9 cellular contexts compared by ENCODE assay signal in genomic region chr7:38335123-38335489, GRCh38.
DNase-seq lines count a peak whose midpoint lies in the region; ATAC-seq and TF ChIP-seq lines count a peak whose summit lies in the region.
"Had no signal": no experiment of that assay in that cellular context is flagged by ENCODE, and none has a peak within 500 bp of the region (broad histone marks: within the 10 kb centered on the region; RNA-seq: fewer than 3 reads in every experiment).

No MANE protein-coding gene starts in this region.

- POLR2A ChIA-PET in T-cell (lab: Charles Lee), result interaction anchor here (0.5 to 1.1 kb wide), 2 partner anchors 36 to 74 kb away, joined by 4 to 5 read pairs; no protein-coding TSS in a partner anchor

- no peaks in the 10 kb centered on the region for H3K36me3 ChIP-seq in hepatocyte (replicated peaks; ENCODE audit: insufficient read depth, low read depth)
- H3K36me3 ChIP-seq in upper lobe of right lung, result no peaks in the 10 kb centered on the region
- no peaks in the 10 kb centered on the region for H3K36me3 ChIP-seq in endodermal cell (ENCODE audit: control insufficient read depth, insufficient read depth, low read length)

- H3K4me1 ChIP-seq in hepatocyte (ENCODE audit: insufficient read depth), result peaks cover 7% of the 10 kb centered on the region
- H3K4me1 ChIP-seq in upper lobe of right lung, result no peaks in the 10 kb centered on the region
- peaks cover 4% of the 10 kb centered on the region for H3K4me1 ChIP-seq in endodermal cell (ENCODE audit: control insufficient read depth, insufficient read depth, low read length)

- H3K27me3 ChIP-seq in hepatocyte, result no peaks in the 10 kb centered on the region
- H3K27me3 ChIP-seq in upper lobe of right lung, result no peaks in the 10 kb centered on the region
- no peaks in the 10 kb centered on the region for H3K27me3 ChIP-seq in endodermal cell (ENCODE audit: control insufficient read depth, insufficient read depth, low read length, poor library complexity, severe bottlenecking)

- H3K27me3 Mint-ChIP-seq in activated naive CD4-positive, alpha-beta T cell treated with anti-CD3 and anti-CD28 coated beads, Interleukin-2, amount 50 U/mL, for 24 hours, result no peaks in the 10 kb centered on the region
- H3K27me3 Mint-ChIP-seq in T-cell, result no peaks in the 10 kb centered on the region
- H3K27me3 Mint-ChIP-seq in endodermal cell (ENCODE audit: insufficient read depth), result peaks cover 7% of the 10 kb centered on the region

- CTCF ChIA-PET in T-cell (lab: Charles Lee), result interaction anchor here (0.5 to 4.8 kb wide), 50 partner anchors 8 to 1646 kb away, joined by 3 to 173 read pairs (median 6); partner anchors contain the start of genes ELMO1 (in 1 of the 2), STARD3NL (in 1 of the 2) and TARP (in 1 of the 2)

- H2AFZ ChIP-seq in hepatocyte, result no peak overlapping the region

- 80% methylated on average over 2 of the region's 2 CpGs for WGBS in hepatocyte (ENCODE audit: low lambda C conversion rate, missing lambda C conversion rate)
- 95 to 100% methylated on average over 1 to 2 of the region's 2 CpGs for WGBS in endodermal cell (ENCODE audit: insufficient coverage in 1 of 2, insufficient read length in 1 of 2), 2 experiments

- no peaks in the 10 kb centered on the region for H3K9me3 Mint-ChIP-seq in activated naive CD4-positive, alpha-beta T cell treated with anti-CD3 and anti-CD28 coated beads, Interleukin-2, amount 50 U/mL, for 24 hours
- H3K9me3 Mint-ChIP-seq in T-cell (no peaks in the 10 kb centered on the region), endodermal cell (no peaks in the 10 kb centered on the region)

- H3K27ac ChIP-seq in hepatocyte (peak overlapping the region; percentile 73), upper lobe of right lung (peak overlapping the region; percentile 53), endodermal cell (ENCODE audit: low read depth, low read length) (no peak overlapping the region)
- H3K27ac ChIP-seq: SK-N-MC had no signal

- TF ChIP-seq CTCF in hepatocyte (IDR thresholded peaks at IDR 0.05; ENCODE audit: poor library complexity), result no peak
- TF ChIP-seq CTCF in upper lobe of right lung (IDR thresholded peaks at IDR 0.05), result no peak
- TF ChIP-seq CTCF in endodermal cell (conservative IDR thresholded peaks at IDR 0.05), result no peak

- no peaks in the 10 kb centered on the region for H3K9me2 ChIP-seq in hepatocyte (replicated peaks; ENCODE audit: insufficient read depth)

- H4K20me1 ChIP-seq in hepatocyte (ENCODE audit: insufficient read depth, poor library complexity, severe bottlenecking), result no peaks in the 10 kb centered on the region

- no peak overlapping the region for H3K9ac ChIP-seq in endodermal cell (ENCODE audit: extremely low read depth, low read length, poor library complexity, severe bottlenecking)

- H3K36me3 Mint-ChIP-seq in activated naive CD4-positive, alpha-beta T cell treated with anti-CD3 and anti-CD28 coated beads, Interleukin-2, amount 50 U/mL, for 24 hours, result no peaks in the 10 kb centered on the region
- H3K36me3 Mint-ChIP-seq in T-cell, result no peaks in the 10 kb centered on the region
- peaks cover 2% of the 10 kb centered on the region for H3K36me3 Mint-ChIP-seq in endodermal cell (ENCODE audit: low read depth)

- H3K4me1 Mint-ChIP-seq in activated naive CD4-positive, alpha-beta T cell treated with anti-CD3 and anti-CD28 coated beads, Interleukin-2, amount 50 U/mL, for 24 hours, result peaks cover 42% of the 10 kb centered on the region
- peaks cover 42 to 57% (median 50%) of the 10 kb centered on the region in 3 donors for H3K4me1 Mint-ChIP-seq in T-cell
- peaks cover 38% of the 10 kb centered on the region for H3K4me1 Mint-ChIP-seq in endodermal cell

- no peak for DNase-seq in activated naive CD4-positive, alpha-beta T cell (lab: John Stamatoyannopoulos, UW)
- DNase-seq in T-cell (no peak), hepatocyte (ENCODE audit: low spot score) (no peak), upper lobe of right lung (no peak), endodermal cell (no peak), HuH-7.5 (ENCODE audit: low spot score) (no peak), COLO829 (ENCODE audit: low spot score) (no peak)

- H3K4me2 ChIP-seq in hepatocyte, result no peak overlapping the region

- H3K27ac Mint-ChIP-seq in activated naive CD4-positive, alpha-beta T cell treated with anti-CD3 and anti-CD28 coated beads, Interleukin-2, amount 50 U/mL, for 24 hours, result peak overlapping the region; percentile 41
- H3K27ac Mint-ChIP-seq in T-cell, result peak overlapping the region; percentile 87 to 95
- H3K27ac Mint-ChIP-seq in endodermal cell, result no peak overlapping the region

- H3K4me3 ChIP-seq in hepatocyte (no peak overlapping the region), upper lobe of right lung (peak overlapping the region; percentile 19), endodermal cell (ENCODE audit: low read length) (no peak overlapping the region)
- H3K4me3 ChIP-seq: SK-N-MC had no signal

- H3K9me3 ChIP-seq in hepatocyte (ENCODE audit: low read depth), result no peaks in the 10 kb centered on the region
- no peaks in the 10 kb centered on the region for H3K9me3 ChIP-seq in upper lobe of right lung
- no peaks in the 10 kb centered on the region for H3K9me3 ChIP-seq in endodermal cell (ENCODE audit: control insufficient read depth, low read length)

- intact Hi-C loops in upper lobe of right lung (cut with DNase I), result no loop called here

- ATAC-seq in T-cell (replicated peaks in 1 of 4) (no peak), upper lobe of right lung (peak; percentile 41)

- H3K79me2 ChIP-seq in hepatocyte, result no peaks in the 10 kb centered on the region

- H3K4me3 Mint-ChIP-seq in activated naive CD4-positive, alpha-beta T cell treated with anti-CD3 and anti-CD28 coated beads, Interleukin-2, amount 50 U/mL, for 24 hours, result peak overlapping the region; percentile 82
- H3K4me3 Mint-ChIP-seq in T-cell (peak overlapping the region; percentile 75 to 83 (median 80)), endodermal cell (no peak overlapping the region)
